8 cellular contexts compared by ENCODE assay signal in genomic region chr11:75240381-75241035, GRCh38. TPM values are rescaled to one million over a fixed set of nuclear protein-coding genes. Genes with fewer than 3 reads are reported as not detected.
A peak's percentile ranks its signal among the peaks of the same experiment; 100 is the strongest.
DNase-seq lines count a peak whose midpoint lies in the region; ATAC-seq and TF ChIP-seq lines count a peak whose summit lies in the region.

TSS of gene TPBGL (plus strand) at chr11:75240774. CDS start at chr11:75241050, 276 bp downstream.

- H3K27me3 ChIP-seq in CD4-positive, CD25-positive, alpha-beta regulatory T cell (ENCODE audit: control insufficient read depth, insufficient read depth, low read length) = peaks cover 22% of the 10 kb centered on the region
- H3K27me3 ChIP-seq in MG63 = peaks cover 31% of the 10 kb centered on the region
- H3K27me3 ChIP-seq in lower lobe of right lung (ENCODE audit: low read depth) = peaks cover 62% of the 10 kb centered on the region
- H3K27me3 ChIP-seq in suprapubic skin = peaks cover 50% of the 10 kb centered on the region

- H3K36me3 Mint-ChIP-seq in CD4-positive, CD25-positive, alpha-beta regulatory T cell = no peaks in the 10 kb centered on the region

- WGBS in suprapubic skin = 4% methylated on average over 16 of the region's 56 CpGs

- no peak within 1 kb of the TSS for H3K27ac ChIP-seq in CD4-positive, CD25-positive, alpha-beta regulatory T cell (ENCODE audit: insufficient read depth, low read length, poor library complexity, severe bottlenecking)
- H3K27ac ChIP-seq in lower lobe of right lung (no peak within 1 kb of the TSS), suprapubic skin (no peak within 1 kb of the TSS)

- no peak for DNase-seq in CD4-positive, CD25-positive, alpha-beta regulatory T cell
- DNase-seq in MG63 (peak; percentile 17), astrocyte of the hippocampus (ENCODE audit: low read depth, low spot score) (peak; percentile 16), lower lobe of right lung (no peak), suprapubic skin (ENCODE audit: low spot score in 2 of 2) (peak in 1 of 2 donors; percentile 74), NCI-H2081 treated with DMSO at 0.1 percent for 48 hours (lab: John Stamatoyannopoulos, UW) (no peak), NCI-H526 treated with DMSO at 0.1 percent for 48 hours (lab: John Stamatoyannopoulos, UW) (no peak)

- no peak for TF ChIP-seq CTCF in lower lobe of right lung (IDR thresholded peaks at IDR 0.05)
- TF ChIP-seq CTCF in suprapubic skin (IDR thresholded peaks at IDR 0.05) = no peak

- no peak for TF ChIP-seq EP300 in suprapubic skin (IDR thresholded peaks at IDR 0.05)

- no peak for ATAC-seq in CD4-positive, CD25-positive, alpha-beta regulatory T cell (ENCODE audit: low read depth in 2 of 2)
- no peak for ATAC-seq in lower lobe of right lung
- ATAC-seq in GM19395 (IDR thresholded peaks at IDR 0.05; ENCODE audit: unreplicated experiment) = no peak

- H3K27me3 Mint-ChIP-seq in CD4-positive, CD25-positive, alpha-beta regulatory T cell = peaks cover 54% of the 10 kb centered on the region

- H3K4me1 Mint-ChIP-seq in CD4-positive, CD25-positive, alpha-beta regulatory T cell = peaks cover 0 to 24% (median 9%) of the 10 kb centered on the region in 4 donors

- H3K4me3 ChIP-seq in CD4-positive, CD25-positive, alpha-beta regulatory T cell (ENCODE audit: low read depth, low read length) = no peak within 1 kb of the TSS
- no peak within 1 kb of the TSS for H3K4me3 ChIP-seq in MG63
- peak within 1 kb of the TSS; percentile 43 for H3K4me3 ChIP-seq in lower lobe of right lung
- peak within 1 kb of the TSS; percentile 56 for H3K4me3 ChIP-seq in suprapubic skin

- intact Hi-C loops in lower lobe of right lung (cut with DNase I) = no loop called here

- no peaks in the 10 kb centered on the region for H3K36me3 ChIP-seq in CD4-positive, CD25-positive, alpha-beta regulatory T cell (ENCODE audit: control insufficient read depth, insufficient read depth, low read length)
- H3K36me3 ChIP-seq in MG63 (no peaks in the 10 kb centered on the region), lower lobe of right lung (no peaks in the 10 kb centered on the region), suprapubic skin (no peaks in the 10 kb centered on the region)

- H3K4me1 ChIP-seq in CD4-positive, CD25-positive, alpha-beta regulatory T cell (ENCODE audit: control insufficient read depth, insufficient read depth, low read length, poor library complexity, severe bottlenecking) = peaks cover 17% of the 10 kb centered on the region
- peaks cover 11% of the 10 kb centered on the region for H3K4me1 ChIP-seq in lower lobe of right lung
- peaks cover 23% of the 10 kb centered on the region for H3K4me1 ChIP-seq in suprapubic skin

- H3K9me3 ChIP-seq in CD4-positive, CD25-positive, alpha-beta regulatory T cell (ENCODE audit: control insufficient read depth in 2 of 2, low read length in 2 of 2) = no peaks in the 10 kb centered on the region
- H3K9me3 ChIP-seq in MG63 = no peaks in the 10 kb centered on the region
- no peaks in the 10 kb centered on the region for H3K9me3 ChIP-seq in lower lobe of right lung
- H3K9me3 ChIP-seq in suprapubic skin = no peaks in the 10 kb centered on the region

- peak within 1 kb of the TSS; percentile 64 to 94 (median 73) for H3K4me3 Mint-ChIP-seq in CD4-positive, CD25-positive, alpha-beta regulatory T cell

- TF ChIP-seq POLR2A in suprapubic skin (IDR thresholded peaks at IDR 0.05) = no peak

- H3K9me3 Mint-ChIP-seq in CD4-positive, CD25-positive, alpha-beta regulatory T cell = peaks cover 0 to 6% (median 0%) of the 10 kb centered on the region in 7 donors

- H3K27ac Mint-ChIP-seq in CD4-positive, CD25-positive, alpha-beta regulatory T cell = no peak within 1 kb of the TSS

RNA-seq across cellular contexts. Expression of gene TPBGL, which starts in this region (rescaled TPM):
- total RNA-seq in CD4-positive, CD25-positive, alpha-beta regulatory T cell = 0.12 TPM
- polyA plus RNA-seq in CD4-positive, CD25-positive, alpha-beta regulatory T cell = under 1 TPM in 1 of 4 donors, not detected in 3; 0.11 TPM
- total RNA-seq in MG63 (2014; rRNA removed; shearing (Covaris generic); ENCODE audit: low replicate concordance) = not detected in 2 replicates
- total RNA-seq in lower lobe of right lung = 0.47 TPM
- total RNA-seq in suprapubic skin = under 1 TPM in 2 of 4 donors, not detected in 2; 0.36 to 0.40 TPM

Comparison
In these comparisons a context has a peak if more than half of its experiments do, and no peak if none do; other contexts are left out.
1. Peak in DNase-seq in MG63; RNA of the gene not detected or under 1 TPM.
2. H3K4me3 ChIP-seq: peak in lower lobe of right lung (single experiment) and suprapubic skin (single experiment); none in CD4-positive, CD25-positive, alpha-beta regulatory T cell (single experiment) and MG63 (single experiment).